ENCODE assay signal across 20 cellular contexts in genomic region chr10:32381165-32381564, GRCh38. TPM values are rescaled to one million over a fixed set of nuclear protein-coding genes. Genes with fewer than 3 reads are reported as not detected.
DNase-seq lines count a peak whose midpoint lies in the region; FAIRE-seq and TF ChIP-seq lines count a peak whose summit lies in the region.
"Had no signal": no experiment of that assay in that cellular context is flagged by ENCODE, and none has a peak within 500 bp of the region (broad histone marks: within the 10 kb centered on the region; RNA-seq: fewer than 3 reads in every experiment).

No MANE protein-coding gene starts in this region.

- no peak overlapping the region for H3K4me3 ChIP-seq in colonic mucosa
- H3K4me3 ChIP-seq: GM12878, SJSA1 had no signal

- H3K9me3 ChIP-seq in colonic mucosa, result no peaks in the 10 kb centered on the region
- H3K9me3 ChIP-seq: Caco-2, SJSA1 had no signal

- TF ChIP-seq CTCF in colonic mucosa (IDR thresholded peaks at IDR 0.05) (no peak), progenitor cell of endocrine pancreas (IDR thresholded peaks at IDR 0.05; ENCODE audit: unreplicated experiment) (no peak)

- peak; percentile 39 for FAIRE-seq in A204.1 (lab: Jason Lieb, UNC)
- FAIRE-seq: GM12878, GM18507 had no signal

- no peaks in the 10 kb centered on the region for H3K36me3 Mint-ChIP-seq in progenitor cell of endocrine pancreas (ENCODE audit: insufficient read depth)

- no peaks in the 10 kb centered on the region for H3K27me3 ChIP-seq in colonic mucosa
- H3K27me3 ChIP-seq: SJSA1 had no signal

- H3K9ac ChIP-seq in colonic mucosa (ENCODE audit: low read depth in 2 of 2, low read length in 2 of 2), result no peak overlapping the region

- H3K27me3 Mint-ChIP-seq in progenitor cell of endocrine pancreas, result no peaks in the 10 kb centered on the region

- no peaks in the 10 kb centered on the region for H3K4me1 ChIP-seq in colonic mucosa
- H3K4me1 ChIP-seq: SJSA1 had no signal

- DNase-seq in CD1c-positive myeloid dendritic cell (ENCODE audit: extremely low spot score) (peak; percentile 24), colonic mucosa (no peak), progenitor cell of endocrine pancreas (ENCODE audit: low spot score, unreplicated experiment) (no peak), NCI-H1092 (lab: John Stamatoyannopoulos, UW) (no peak), cortex of kidney (lab: John Stamatoyannopoulos, UW) (no peak), UCSD-AML1 (lab: John Stamatoyannopoulos, UW; ENCODE audit: unreplicated experiment) (no peak)
- DNase-seq: Caco-2; DMS79; H9; Karpas-422; NCI-H1417; NCI-H2081; NCI-H2227 treated with DMSO at 0.1 percent for 48 hours; NCI-H526; NK-92 treated with Interleukin-12 subunit alpha and Interleukin-12 subunit beta, amount 100 ng/mL, for 24 hours; OCI-M1 had no signal

- no peak overlapping the region for H3K4me3 Mint-ChIP-seq in progenitor cell of endocrine pancreas (ENCODE audit: low read depth)
- H3K4me3 Mint-ChIP-seq: H9 had no signal

- peaks cover 2% of the 10 kb centered on the region for H3K4me1 Mint-ChIP-seq in progenitor cell of endocrine pancreas (ENCODE audit: low read depth)

- H3K9me3 Mint-ChIP-seq in progenitor cell of endocrine pancreas (ENCODE audit: low read depth), result no peaks in the 10 kb centered on the region
- H3K9me3 Mint-ChIP-seq: H9 had no signal

- peak overlapping the region; percentile 29 for H3K27ac ChIP-seq in colonic mucosa
- H3K27ac ChIP-seq: SJSA1 had no signal

- intact Hi-C loops in colonic mucosa (cut with DNase I), result loop anchor here (5.0 kb wide), 1 partner anchor 66 kb away; the partner anchor contains the start of gene CCDC7

- no peaks in the 10 kb centered on the region for H3K36me3 ChIP-seq in colonic mucosa
- H3K36me3 ChIP-seq: SJSA1 had no signal

- peak overlapping the region; percentile 64 for H3K27ac Mint-ChIP-seq in progenitor cell of endocrine pancreas
- H3K27ac Mint-ChIP-seq: H9 had no signal

RNA-seq across cellular contexts. Expression of gene EPC1, which starts 34.2 kb away (rescaled TPM):
- 10 to 100 TPM; 24.5 to 30.9 TPM for total RNA-seq in colonic mucosa
- 59.5 and 61.6 TPM in 2 replicates for total RNA-seq in progenitor cell of endocrine pancreas
